ENCODE assay signal across 12 cellular contexts in the genomic region with DNA sequence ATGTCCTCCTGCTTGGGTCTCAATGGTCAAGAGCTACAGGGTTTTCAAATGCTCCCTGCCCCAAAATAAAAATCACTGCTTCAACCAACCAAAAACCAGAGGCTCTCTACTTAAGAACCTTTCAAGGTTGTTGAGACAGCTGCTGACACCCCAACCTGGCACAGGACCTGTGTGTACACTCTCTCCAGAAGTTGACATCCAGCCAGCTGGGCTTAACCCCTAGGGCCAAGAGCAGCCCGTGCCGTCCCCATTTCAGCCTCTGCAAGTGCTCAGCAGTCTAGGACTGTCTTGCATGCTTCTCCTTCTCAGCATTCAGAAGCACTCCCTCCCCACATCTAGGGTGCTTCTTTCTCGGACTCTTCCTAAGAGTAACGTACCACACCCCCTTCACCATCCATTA.
"Had no signal": no experiment of that assay in that cellular context is flagged by ENCODE, and none has a peak within 500 bp of the region (broad histone marks: within the 10 kb centered on the region; RNA-seq: fewer than 3 reads in every experiment).

No MANE protein-coding gene starts in this region.

- H3K4me1 ChIP-seq: colonic mucosa, neural progenitor cell, parathyroid adenoma had no signal

- H3K4me3 ChIP-seq: colonic mucosa, gastroesophageal sphincter, neural progenitor cell, smooth muscle cell had no signal

- ATAC-seq: activated naive CD8-positive, alpha-beta T cell treated with anti-CD3 and anti-CD28 coated beads, Interleukin-2, amount 50 U/mL, for 24 hours; gastroesophageal sphincter; stimulated activated memory B cell treated with anti-CD40 and anti-IgM and Interleukin-4, amounts not matched to agents 10 μg/mL and 1 μg/mL and 100 μg/mL, for 72 hours had no signal

- H3K4me3 Mint-ChIP-seq: activated CD4-positive, alpha-beta memory T cell treated with anti-CD3 and anti-CD28 coated beads for 36 hours; activated naive CD8-positive, alpha-beta T cell treated with anti-CD3 and anti-CD28 coated beads, Interleukin-2, amount 50 U/mL, for 24 hours; mesothelial cell of epicardium; neural progenitor cell; stimulated activated memory B cell treated with anti-CD40 and anti-IgM and Interleukin-4, amounts not matched to agents 10 μg/mL and 1 μg/mL and 100 μg/mL, for 72 hours had no signal

- H3K27me3 ChIP-seq: colonic mucosa, gastroesophageal sphincter, neural progenitor cell had no signal

- H2AFZ ChIP-seq: neural progenitor cell, parathyroid adenoma had no signal

- H3K4me2 ChIP-seq: neural progenitor cell, smooth muscle cell had no signal

- H3K4me1 Mint-ChIP-seq: mesothelial cell of epicardium; neural progenitor cell; stimulated activated memory B cell treated with anti-CD40 and anti-IgM and Interleukin-4, amounts not matched to agents 10 μg/mL and 1 μg/mL and 100 μg/mL, for 72 hours had no signal

- H3K9me3 Mint-ChIP-seq: activated CD4-positive, alpha-beta memory T cell treated with anti-CD3 and anti-CD28 coated beads for 36 hours; activated naive CD8-positive, alpha-beta T cell treated with anti-CD3 and anti-CD28 coated beads, Interleukin-2, amount 50 U/mL, for 24 hours; mesothelial cell of epicardium; neural progenitor cell; stimulated activated memory B cell treated with anti-CD40 and anti-IgM and Interleukin-4, amounts not matched to agents 10 μg/mL and 1 μg/mL and 100 μg/mL, for 72 hours had no signal

- DNase-seq: activated CD4-positive, alpha-beta memory T cell treated with anti-CD3 and anti-CD28 coated beads for 36 hours; activated naive CD8-positive, alpha-beta T cell treated with anti-CD3 and anti-CD28 coated beads, Interleukin-2, amount 50 U/mL, for 24 hours; colonic mucosa; substantia nigra; T-helper 9 cell; trophoblast cell had no signal

- H3K27ac ChIP-seq: colonic mucosa, gastroesophageal sphincter, neural progenitor cell, parathyroid adenoma had no signal

- H3K27me3 Mint-ChIP-seq: activated CD4-positive, alpha-beta memory T cell treated with anti-CD3 and anti-CD28 coated beads for 36 hours; activated naive CD8-positive, alpha-beta T cell treated with anti-CD3 and anti-CD28 coated beads, Interleukin-2, amount 50 U/mL, for 24 hours; stimulated activated memory B cell treated with anti-CD40 and anti-IgM and Interleukin-4, amounts not matched to agents 10 μg/mL and 1 μg/mL and 100 μg/mL, for 72 hours had no signal

- H3K9ac ChIP-seq: neural progenitor cell, parathyroid adenoma had no signal

- H3K27ac Mint-ChIP-seq: activated CD4-positive, alpha-beta memory T cell treated with anti-CD3 and anti-CD28 coated beads for 36 hours; activated naive CD8-positive, alpha-beta T cell treated with anti-CD3 and anti-CD28 coated beads, Interleukin-2, amount 50 U/mL, for 24 hours; mesothelial cell of epicardium; neural progenitor cell; stimulated activated memory B cell treated with anti-CD40 and anti-IgM and Interleukin-4, amounts not matched to agents 10 μg/mL and 1 μg/mL and 100 μg/mL, for 72 hours had no signal

- H3K9me3 ChIP-seq: colonic mucosa, gastroesophageal sphincter had no signal
